In genomic region chr6:116218172-116218633, GRCh38 we compare ENCODE assay signal across 9 cellular contexts. TPM values are rescaled to one million over a fixed set of nuclear protein-coding genes. Genes with fewer than 3 reads are reported as not detected.
A peak's percentile ranks its signal among the peaks of the same experiment; 100 is the strongest.
DNase-seq lines count a peak whose midpoint lies in the region; FAIRE-seq and TF ChIP-seq lines count a peak whose summit lies in the region.
"Had no signal": no experiment of that assay in that cellular context is flagged by ENCODE, and none has a peak within 500 bp of the region (broad histone marks: within the 10 kb centered on the region; RNA-seq: fewer than 3 reads in every experiment).

No MANE protein-coding gene starts in this region.

- FAIRE-seq in urothelium cell line (lab: Jason Lieb, UNC), result no peak

- H3K4me1 ChIP-seq in mammary epithelial cell (ENCODE audit: insufficient read depth, low read length), result no peaks in the 10 kb centered on the region

- H3K4me1 Mint-ChIP-seq in progenitor cell of endocrine pancreas (ENCODE audit: low read depth), result peaks cover 4% of the 10 kb centered on the region

- no peak overlapping the region for H3K27ac ChIP-seq in mammary epithelial cell (ENCODE audit: insufficient read depth, low read depth, low read length)

- 35% methylated on average over 3 of the region's 3 CpGs for WGBS in mammary epithelial cell (ENCODE audit: low coverage, missing lambda C conversion rate)

- no peaks in the 10 kb centered on the region for H3K9me3 Mint-ChIP-seq in progenitor cell of endocrine pancreas (ENCODE audit: low read depth)

- in situ Hi-C loops in mammary epithelial cell (cut with MboI; ENCODE audit: low sequenced_read_pairs in 2 of 2), result no loop called here

- H3K4me3 Mint-ChIP-seq in progenitor cell of endocrine pancreas (ENCODE audit: low read depth), result no peak overlapping the region

- H3K27ac Mint-ChIP-seq in progenitor cell of endocrine pancreas, result no peak overlapping the region

- CTCF ChIA-PET in mammary epithelial cell (lab: Charles Lee; ENCODE audit: low non-redundant PET), result interaction anchor here (1.5 kb wide), 1 partner anchor 50 kb away, joined by 5 read pairs; no protein-coding TSS in a partner anchor

- no peak overlapping the region for H3K9ac ChIP-seq in mammary epithelial cell (ENCODE audit: insufficient read depth, low read length)
- H3K9ac ChIP-seq: BLaER1 treated with 17β-estradiol and CSF1 and Interleukin-3, amounts not matched to agents 10 nM and 100 nM had no signal

- no peak overlapping the region for H3K4me3 ChIP-seq in mammary epithelial cell (replicated peaks in 1 of 3; ENCODE audit: insufficient read depth in 1 of 3, low read depth in 2 of 3, low read length in 3 of 3)
- H3K4me3 ChIP-seq: BLaER1 treated with 17β-estradiol and CSF1 and Interleukin-3, amounts not matched to agents 10 nM and 100 nM had no signal

- no peak overlapping the region for H3K4me2 ChIP-seq in mammary epithelial cell (ENCODE audit: insufficient read depth, low read depth, low read length)
- H3K4me2 ChIP-seq: BLaER1 treated with 17β-estradiol and CSF1 and Interleukin-3, amounts not matched to agents 10 nM and 100 nM had no signal

- no peaks in the 10 kb centered on the region for H3K27me3 ChIP-seq in mammary epithelial cell (ENCODE audit: insufficient read depth, low read length)
- H3K27me3 ChIP-seq: BLaER1 treated with 17β-estradiol and CSF1 and Interleukin-3, amounts not matched to agents 10 nM and 100 nM had no signal

- intact Hi-C loops in mammary epithelial cell (cut with micrococcal nuclease), result loop anchor here (1.0 to 10.0 kb wide), 4 partner anchors 47 to 627 kb away; no protein-coding TSS in a partner anchor

- H3K36me3 Mint-ChIP-seq in progenitor cell of endocrine pancreas (ENCODE audit: insufficient read depth), result no peaks in the 10 kb centered on the region

- H2AFZ ChIP-seq in mammary epithelial cell (ENCODE audit: low read depth, low read length), result no peak overlapping the region

- peaks cover 2% of the 10 kb centered on the region for H3K36me3 ChIP-seq in mammary epithelial cell (ENCODE audit: insufficient read depth, low read length)

- peaks cover under 1% of the 10 kb centered on the region for H3K79me2 ChIP-seq in mammary epithelial cell (ENCODE audit: insufficient read depth, low read length)

- no TSS peak for BruUV-seq in mammary epithelial cell (replicated peaks; lab: Mats Ljungman, UMichigan)

- H3K9me3 ChIP-seq in mammary epithelial cell (replicated peaks; ENCODE audit: insufficient read depth, low read length), result no peaks in the 10 kb centered on the region
- H3K9me3 ChIP-seq: BLaER1 treated with 17β-estradiol and CSF1 and Interleukin-3, amounts not matched to agents 10 nM and 100 nM had no signal

- no peaks in the 10 kb centered on the region for H3K27me3 Mint-ChIP-seq in progenitor cell of endocrine pancreas

- dilution Hi-C loops in mammary epithelial cell (cut with HindIII; ENCODE audit: low sequenced_read_pairs), result no loop called here

- peak; percentile 46 for DNase-seq in NCI-H1105 treated with DMSO at 0.1 percent for 48 hours (lab: John Stamatoyannopoulos, UW)
- no peak for DNase-seq in NCI-H1105 (lab: John Stamatoyannopoulos, UW)
- DNase-seq in MV-4-11 (lab: John Stamatoyannopoulos, UW), result peak; percentile 25
- no peak for DNase-seq in mammary epithelial cell
- no peak for DNase-seq in progenitor cell of endocrine pancreas (ENCODE audit: low spot score, unreplicated experiment)
- no peak for DNase-seq in activated CD4-positive, alpha-beta T cell treated with anti-CD3 and anti-CD28 coated beads for 48 hours
- no peak for DNase-seq in HuH-7.5 (ENCODE audit: low spot score)
- DNase-seq in urothelium cell line (ENCODE audit: low spot score), result no peak

- peak; percentile 44 to 55 for TF ChIP-seq CTCF in mammary epithelial cell (conservative IDR thresholded peaks at IDR 0.05 in 1 of 2, IDR thresholded peaks at IDR 0.05 in 1 of 2; ENCODE audit: extremely low read depth in 1 of 2, insufficient read depth in 1 of 2, low read depth in 1 of 2, low read length in 2 of 2)
- peak; percentile 65 for TF ChIP-seq CTCF in progenitor cell of endocrine pancreas (IDR thresholded peaks at IDR 0.05; ENCODE audit: unreplicated experiment)

- H4K20me1 ChIP-seq in mammary epithelial cell (ENCODE audit: insufficient read depth, low read length), result no peaks in the 10 kb centered on the region
- H4K20me1 ChIP-seq: BLaER1 treated with 17β-estradiol and CSF1 and Interleukin-3, amounts not matched to agents 10 nM and 100 nM had no signal

RNA-seq across cellular contexts. Expression of gene TSPYL4, which starts 35.7 kb away (rescaled TPM):
- 10 to 100 TPM; 11.8 to 14.5 TPM for total RNA-seq in mammary epithelial cell
- 8.9 TPM for polyA plus RNA-seq in mammary epithelial cell
- 18.9 TPM for polyA minus RNA-seq in mammary epithelial cell
- total RNA-seq in progenitor cell of endocrine pancreas, result 69.0 and 72.1 TPM in 2 replicates

Comparison
In these comparisons a context has a peak if more than half of its experiments do, and no peak if none do; other contexts are left out.
1. DNase-seq: peak in NCI-H1105 treated with DMSO at 0.1 percent for 48 hours (single experiment) and MV-4-11 (single experiment); none in NCI-H1105 (single experiment), mammary epithelial cell (single experiment), progenitor cell of endocrine pancreas (single experiment), activated CD4-positive, alpha-beta T cell treated with anti-CD3 and anti-CD28 coated beads for 48 hours (single experiment), HuH-7.5 (single experiment) and urothelium cell line (single experiment).